Comparison of ENCODE assay signal across 12 cellular contexts in the genomic region with DNA sequence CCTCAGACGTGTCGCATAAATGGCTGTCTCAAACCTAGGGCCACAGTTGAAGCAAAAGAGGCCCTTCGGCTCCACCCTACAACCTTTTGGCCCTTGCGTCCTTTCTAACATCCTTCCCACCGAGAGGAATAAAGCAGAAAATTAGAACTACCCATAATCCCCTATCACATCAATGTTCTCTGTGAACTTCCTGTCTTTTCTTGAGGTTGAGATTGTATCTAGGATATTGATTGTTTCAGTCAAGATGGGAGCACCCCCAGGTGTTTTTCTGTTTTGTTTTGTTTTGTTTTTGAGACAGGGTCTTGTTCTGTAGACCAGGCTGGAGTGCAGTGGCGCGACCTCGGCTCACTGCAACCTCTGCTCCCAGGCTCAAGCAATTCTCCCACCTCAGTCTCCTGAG. TPM values are rescaled to one million over a fixed set of nuclear protein-coding genes. Genes with fewer than 3 reads are reported as not detected.
DNase-seq lines count a peak whose midpoint lies in the region; ATAC-seq and TF ChIP-seq lines count a peak whose summit lies in the region.
"Had no signal": no experiment of that assay in that cellular context is flagged by ENCODE, and none has a peak within 500 bp of the region (broad histone marks: within the 10 kb centered on the region; RNA-seq: fewer than 3 reads in every experiment).

No MANE protein-coding gene starts in this region.

- H3K79me2 ChIP-seq in GM23338 (replicated peaks; ENCODE audit: insufficient read depth) = no peaks in the 10 kb centered on the region

- H3K4me3 ChIP-seq in GM23338 (no peak overlapping the region), esophagus (ENCODE audit: low read depth in 1 of 2, low read length in 2 of 2) (no peak overlapping the region), spleen (peak overlapping the region in 4 of 8 donors; percentile 4 to 58 (median 14))

- TF ChIP-seq CTCF in GM23338 (conservative IDR thresholded peaks at IDR 0.05; ENCODE audit: low read depth in 2 of 2) = no peak
- no peak for TF ChIP-seq CTCF in spleen (IDR thresholded peaks at IDR 0.05 in 8 of 11, conservative IDR thresholded peaks at IDR 0.05 in 3 of 11)
- no peak for TF ChIP-seq CTCF in nephron progenitor cell (IDR thresholded peaks at IDR 0.05)
- TF ChIP-seq CTCF in type B pancreatic cell (conservative IDR thresholded peaks at IDR 0.05) = no peak

- H3K4me1 ChIP-seq in GM23338 (ENCODE audit: insufficient read depth) (no peaks in the 10 kb centered on the region), esophagus (ENCODE audit: control insufficient read depth in 2 of 2, insufficient read depth in 2 of 2, low read length in 1 of 2) (peaks cover 0 to 6% of the 10 kb centered on the region in 2 donors), spleen (peaks cover 85 to 100% (median 100%) of the 10 kb centered on the region in 6 donors)

- H3K9me2 ChIP-seq in GM23338 (ENCODE audit: insufficient read depth) = no peaks in the 10 kb centered on the region

- ATAC-seq in GM23338 = no peak
- no peak for ATAC-seq in GM19455 (IDR thresholded peaks at IDR 0.05; ENCODE audit: unreplicated experiment)

- H3K27ac ChIP-seq in GM23338 (ENCODE audit: low read depth) (no peak overlapping the region), esophagus (ENCODE audit: low read depth in 2 of 2, low read length in 1 of 2) (peak overlapping the region; percentile 53 to 58), spleen (peak overlapping the region; percentile 79 to 96 (median 92))

- H3K27me3 Mint-ChIP-seq in GM23338 (ENCODE audit: insufficient read depth, low read depth, poor library complexity) = peaks cover 9% of the 10 kb centered on the region
- no peaks in the 10 kb centered on the region for H3K27me3 Mint-ChIP-seq in T-helper 2 cell treated with Interferon-gamma antibody and Interleukin-4, amounts not matched to agents 5 μg/mL and 100 μg/mL, for 36 hours (ENCODE audit: low read depth)
- peaks cover 6% of the 10 kb centered on the region for H3K27me3 Mint-ChIP-seq in nephron progenitor cell (ENCODE audit: low read depth, poor library complexity)
- peaks cover 7% of the 10 kb centered on the region for H3K27me3 Mint-ChIP-seq in type B pancreatic cell

- no peak overlapping the region for H3K27ac Mint-ChIP-seq in GM23338
- peak overlapping the region; percentile 90 for H3K27ac Mint-ChIP-seq in T-helper 2 cell treated with Interferon-gamma antibody and Interleukin-4, amounts not matched to agents 5 μg/mL and 100 μg/mL, for 36 hours
- H3K27ac Mint-ChIP-seq in nephron progenitor cell = no peak overlapping the region
- H3K27ac Mint-ChIP-seq in type B pancreatic cell = no peak overlapping the region

- TF ChIP-seq POLR2A in spleen (IDR thresholded peaks at IDR 0.05) = no peak

- H3K36me3 ChIP-seq in GM23338 (ENCODE audit: insufficient read depth) (no peaks in the 10 kb centered on the region), esophagus (ENCODE audit: control insufficient read depth in 2 of 2, insufficient read depth in 2 of 2, low read length in 1 of 2) (no peaks in the 10 kb centered on the region), spleen (peaks cover 0 to 65% (median 21%) of the 10 kb centered on the region in 6 donors)

- H3F3A ChIP-seq in GM23338 (replicated peaks; ENCODE audit: low read depth) = no peaks in the 10 kb centered on the region

- H3K36me3 Mint-ChIP-seq in GM23338 (ENCODE audit: low read depth) (no peaks in the 10 kb centered on the region), nephron progenitor cell (ENCODE audit: low read depth) (no peaks in the 10 kb centered on the region), type B pancreatic cell (no peaks in the 10 kb centered on the region)
- H3K36me3 Mint-ChIP-seq in T-helper 2 cell treated with Interferon-gamma antibody and Interleukin-4, amounts not matched to agents 5 μg/mL and 100 μg/mL, for 36 hours (ENCODE audit: low read depth) = peaks cover 73% of the 10 kb centered on the region

- peak overlapping the region; percentile 23; the same call in 1 of the 2 replicates for H2AFZ ChIP-seq in GM23338

- H3K4me2 ChIP-seq in GM23338 = no peak overlapping the region

- H3K4me3 Mint-ChIP-seq in GM23338 (no peak overlapping the region), nephron progenitor cell (no peak overlapping the region), type B pancreatic cell (no peak overlapping the region)
- H3K4me3 Mint-ChIP-seq in T-helper 2 cell treated with Interferon-gamma antibody and Interleukin-4, amounts not matched to agents 5 μg/mL and 100 μg/mL, for 36 hours = peak overlapping the region; percentile 81

- H3K27me3 ChIP-seq in GM23338 (ENCODE audit: insufficient read depth) = no peaks in the 10 kb centered on the region
- H3K27me3 ChIP-seq in esophagus (ENCODE audit: control insufficient read depth in 1 of 2, insufficient read depth in 2 of 2, low read length in 2 of 2) = no peaks in the 10 kb centered on the region
- H3K27me3 ChIP-seq in spleen (replicated peaks in 1 of 7) = no peaks in the 10 kb centered on the region

- intact Hi-C loops in spleen (cut with DNase I; ENCODE audit: low total_unique reads) = no loop called here

- DNase-seq in GM23338 (ENCODE audit: low spot score) = no peak
- no peak for DNase-seq in T-helper 2 cell treated with Interferon-gamma antibody and Interleukin-4, amounts not matched to agents 5 μg/mL and 100 μg/mL, for 36 hours (ENCODE audit: low spot score)
- DNase-seq in spleen = no peak
- no peak for DNase-seq in NCI-H1105 treated with DMSO at 0.1 percent for 48 hours (lab: John Stamatoyannopoulos, UW)
- no peak for DNase-seq in nephron progenitor cell
- no peak for DNase-seq in type B pancreatic cell (ENCODE audit: extremely low spot score, unreplicated experiment)
- DNase-seq: EL, NCI-H2029, SHP77 had no signal

- H3K9me3 ChIP-seq in esophagus (ENCODE audit: control insufficient read depth in 2 of 2, insufficient read depth in 1 of 2, low read depth in 1 of 2, low read length in 1 of 2) (no peaks in the 10 kb centered on the region), spleen (no peaks in the 10 kb centered on the region)

- WGBS in esophagus, 2 donors = 75 to 84% methylated on average over 8 of the region's 8 CpGs
- 55 to 66% (median 61%) methylated on average over 8 of the region's 8 CpGs for WGBS in spleen, 5 donors

- H3K9me3 Mint-ChIP-seq in GM23338 = no peaks in the 10 kb centered on the region
- no peaks in the 10 kb centered on the region for H3K9me3 Mint-ChIP-seq in T-helper 2 cell treated with Interferon-gamma antibody and Interleukin-4, amounts not matched to agents 5 μg/mL and 100 μg/mL, for 36 hours
- no peaks in the 10 kb centered on the region for H3K9me3 Mint-ChIP-seq in nephron progenitor cell
- H3K9me3 Mint-ChIP-seq in type B pancreatic cell = no peaks in the 10 kb centered on the region

- H3K4me1 Mint-ChIP-seq in GM23338 (peaks cover 7% of the 10 kb centered on the region), nephron progenitor cell (peaks cover 66% of the 10 kb centered on the region), type B pancreatic cell (ENCODE audit: unreplicated experiment) (no peaks in the 10 kb centered on the region)
- peaks cover 74% of the 10 kb centered on the region for H3K4me1 Mint-ChIP-seq in T-helper 2 cell treated with Interferon-gamma antibody and Interleukin-4, amounts not matched to agents 5 μg/mL and 100 μg/mL, for 36 hours (ENCODE audit: low read depth)

- H4K20me1 ChIP-seq in GM23338 (replicated peaks; ENCODE audit: insufficient read depth) = no peaks in the 10 kb centered on the region

TF ChIP-seq in GM23338, 12 proteins besides CTCF, POLR2A, EP300 and RAD21 (continues in another document):
- TF ChIP-seq JUNB (IDR thresholded peaks at IDR 0.05; ENCODE audit: unreplicated experiment) (no peak), POLR2AphosphoS5 (IDR thresholded peaks at IDR 0.05; ENCODE audit: low read depth) (no peak), CREB1 (CRISPR knock-in tag; IDR thresholded peaks at IDR 0.05; ENCODE audit: low read depth) (no peak)
- TF ChIP-seq, protein P1, sequence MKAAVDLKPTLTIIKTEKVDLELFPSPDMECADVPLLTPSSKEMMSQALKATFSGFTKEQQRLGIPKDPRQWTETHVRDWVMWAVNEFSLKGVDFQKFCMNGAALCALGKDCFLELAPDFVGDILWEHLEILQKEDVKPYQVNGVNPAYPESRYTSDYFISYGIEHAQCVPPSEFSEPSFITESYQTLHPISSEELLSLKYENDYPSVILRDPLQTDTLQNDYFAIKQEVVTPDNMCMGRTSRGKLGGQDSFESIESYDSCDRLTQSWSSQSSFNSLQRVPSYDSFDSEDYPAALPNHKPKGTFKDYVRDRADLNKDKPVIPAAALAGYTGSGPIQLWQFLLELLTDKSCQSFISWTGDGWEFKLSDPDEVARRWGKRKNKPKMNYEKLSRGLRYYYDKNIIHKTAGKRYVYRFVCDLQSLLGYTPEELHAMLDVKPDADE (IDR thresholded peaks at IDR 0.05) = no peak

RNA-seq across cellular contexts. Expression of a gene that starts 23.6 kb away (rescaled TPM):
- total RNA-seq in GM23338 (2014; rRNA removed; shearing (Covaris generic)) = 8.0 and 8.3 TPM in 2 replicates
- polyA plus RNA-seq in GM23338 (2016; fragmentation: Nextera tagmentation; extraction: Ambion mirVana) (5.4 and 6.6 TPM in 2 replicates), esophagus (1 to 10 TPM; 3.4 to 5.6 TPM), spleen (10 to 100 TPM; 71.1 to 97.8 (median 97.4) TPM)
- total RNA-seq in spleen (100 to 1,000 TPM; 172 to 246 (median 186) TPM), type B pancreatic cell (ENCODE audit: low replicate concordance) (18.3 and 40.8 TPM in 2 replicates)

RNA-seq across cellular contexts. Expression of a gene that starts 51.3 kb away (rescaled TPM):
- total RNA-seq in GM23338 (2014; rRNA removed; shearing (Covaris generic)) = not detected in 2 replicates
- polyA plus RNA-seq in GM23338 (2016; fragmentation: Nextera tagmentation; extraction: Ambion mirVana) (not detected in 2 replicates), esophagus (not detected), spleen (not detected)
- total RNA-seq in spleen (not detected), type B pancreatic cell (ENCODE audit: low replicate concordance) (0.33 TPM in 1 of 2 replicates, not detected in the other)
- total RNA-seq: dermis blood vessel endothelial cell had no signal
